In genomic region chr14:59297070-59297766, GRCh38 we compare ENCODE assay signal across 1 cellular context.
A peak's percentile ranks its signal among the peaks of the same experiment; 100 is the strongest.
TF ChIP-seq lines count a peak whose summit lies in the region.

No MANE protein-coding gene starts in this region.

TF ChIP-seq in HepG2, 621 proteins besides CTCF, POLR2A, EP300 and RAD21 (continued from another document and continues in another):
- no peak for TF ChIP-seq ZNF800 (CRISPR knock-in tag; IDR thresholded peaks at IDR 0.05)
- TF ChIP-seq ZNF160 (CRISPR knock-in tag; IDR thresholded peaks at IDR 0.05), result no peak
- no peak for TF ChIP-seq ZNF550 (CRISPR knock-in tag; IDR thresholded peaks at IDR 0.05; ENCODE audit: borderline replicate concordance)
- TF ChIP-seq ZNF280D (CRISPR knock-in tag; IDR thresholded peaks at IDR 0.05), result no peak
- TF ChIP-seq MEF2D (CRISPR knock-in tag; IDR thresholded peaks at IDR 0.05), result no peak
- no peak for TF ChIP-seq TAF1 (CRISPR knock-in tag; IDR thresholded peaks at IDR 0.05)
- TF ChIP-seq ZNF552 (CRISPR knock-in tag; IDR thresholded peaks at IDR 0.05; ENCODE audit: borderline replicate concordance), result no peak
- TF ChIP-seq ZNF225 (CRISPR knock-in tag; IDR thresholded peaks at IDR 0.05), result no peak
- no peak for TF ChIP-seq ZNF382 (CRISPR knock-in tag; IDR thresholded peaks at IDR 0.05; ENCODE audit: borderline replicate concordance)
- no peak for TF ChIP-seq GABPB1 (CRISPR knock-in tag; IDR thresholded peaks at IDR 0.05)
- TF ChIP-seq U2AF2 (IDR thresholded peaks at IDR 0.05; ENCODE audit: low read depth, low read length), result no peak
- no peak for TF ChIP-seq TSC22D2 (CRISPR knock-in tag; IDR thresholded peaks at IDR 0.05; ENCODE audit: borderline replicate concordance)
- no peak for TF ChIP-seq BRD4 (CRISPR knock-in tag; IDR thresholded peaks at IDR 0.05)
- 0 out of 2 replicates have a peak, but pooled peaks have one; percentile 46 for TF ChIP-seq PPARG (CRISPR knock-in tag; conservative IDR thresholded peaks at IDR 0.05)
- no peak for TF ChIP-seq HBP1 (CRISPR knock-in tag; IDR thresholded peaks at IDR 0.05; ENCODE audit: low read depth)
- TF ChIP-seq RARA (CRISPR knock-in tag; IDR thresholded peaks at IDR 0.05), result peak; percentile 74
- TF ChIP-seq ZBTB4 (CRISPR knock-in tag; IDR thresholded peaks at IDR 0.05; ENCODE audit: borderline replicate concordance), result no peak
- 0 out of 2 replicates have a peak, but pooled peaks have one; percentile 36 for TF ChIP-seq ZNF670 (CRISPR knock-in tag; IDR thresholded peaks at IDR 0.05; ENCODE audit: borderline replicate concordance)
- peak in 1 of 2 experiments; percentile 88; a peak in 2 of 4 replicates for TF ChIP-seq ATF4 (CRISPR knock-in tag; IDR thresholded peaks at IDR 0.05)
- no peak for TF ChIP-seq ZSCAN30 (CRISPR knock-in tag; IDR thresholded peaks at IDR 0.05)
- TF ChIP-seq AFF4 (CRISPR knock-in tag; IDR thresholded peaks at IDR 0.05), result no peak
- no peak for TF ChIP-seq UBTF (CRISPR knock-in tag; IDR thresholded peaks at IDR 0.05)
- TF ChIP-seq ATF7-NPFF (CRISPR knock-in tag; IDR thresholded peaks at IDR 0.05; ENCODE audit: low read depth), result no peak
- 0 out of 2 replicates have a peak, but pooled peaks have one; percentile 10 for TF ChIP-seq ZNF24 (IDR thresholded peaks at IDR 0.05)
- TF ChIP-seq ZNF44 (CRISPR knock-in tag; IDR thresholded peaks at IDR 0.05), result 0 out of 2 replicates have a peak, but pooled peaks have one; percentile 58
- TF ChIP-seq ZFP62 (CRISPR knock-in tag; IDR thresholded peaks at IDR 0.05), result no peak
- no peak for TF ChIP-seq ZFP90 (CRISPR knock-in tag; IDR thresholded peaks at IDR 0.05; ENCODE audit: borderline replicate concordance)
- no peak for TF ChIP-seq THRA (CRISPR knock-in tag; IDR thresholded peaks at IDR 0.05; ENCODE audit: borderline replicate concordance)
- peak; percentile 54; the same call in 1 of the 2 replicates for TF ChIP-seq ZBTB33 (CRISPR knock-in tag; IDR thresholded peaks at IDR 0.05)
- TF ChIP-seq ZNF431 (CRISPR knock-in tag; IDR thresholded peaks at IDR 0.05; ENCODE audit: borderline replicate concordance, low read depth), result no peak
- no peak for TF ChIP-seq ONECUT2 (CRISPR knock-in tag; IDR thresholded peaks at IDR 0.05)
- peak; percentile 88 for TF ChIP-seq ARID3A (IDR thresholded peaks at IDR 0.05; ENCODE audit: low read depth, low read length)
- TF ChIP-seq SOX5 (CRISPR knock-in tag; IDR thresholded peaks at IDR 0.05; ENCODE audit: borderline replicate concordance), result peak; percentile 78
